ENCODE assay signal across 8 cellular contexts in genomic region chr17:42428141-42428944, GRCh38. TPM values are rescaled to one million over a fixed set of nuclear protein-coding genes. Genes with fewer than 3 reads are reported as not detected.
DNase-seq lines count a peak whose midpoint lies in the region; ATAC-seq and TF ChIP-seq lines count a peak whose summit lies in the region.

No MANE protein-coding gene starts in this region.

- peaks cover 1% of the 10 kb centered on the region for H3K4me1 Mint-ChIP-seq in activated CD4-positive, alpha-beta T cell treated with anti-CD3 and anti-CD28 coated beads, Interleukin-2, amount 10 ng/mL, durations not matched to agents 7 days and 5 days

- no peak for TF ChIP-seq POLR2A in NB4 (IDR thresholded peaks at IDR 0.05; ENCODE audit: extremely low read depth, insufficient read length)

- no peaks in the 10 kb centered on the region for H3K36me3 ChIP-seq in neuron (ENCODE audit: insufficient read depth, low read length)

- H2AFZ ChIP-seq in neuron (ENCODE audit: low read depth, low read length) = peak overlapping the region; percentile 15

- no peak overlapping the region for H3K4me3 ChIP-seq in NB4 (ENCODE audit: low read depth, low read length)
- no peak overlapping the region for H3K4me3 ChIP-seq in fibroblast of pulmonary artery (replicated peaks; ENCODE audit: low read depth, low read length)
- H3K4me3 ChIP-seq in neuron (ENCODE audit: low read length) = no peak overlapping the region

- CTCF ChIA-PET in activated CD4-positive, alpha-beta T cell treated with anti-CD3 and anti-CD28 coated beads, Interleukin-2, amount 10 ng/mL, durations not matched to agents 7 days and 5 days (lab: Charles Lee) = interaction anchor here (0.9 to 1.4 kb wide), 6 partner anchors 9 to 99 kb away, joined by 3 to 4 read pairs (median 3); no protein-coding TSS in a partner anchor

- no peak overlapping the region for H3K4me3 Mint-ChIP-seq in activated CD4-positive, alpha-beta T cell treated with anti-CD3 and anti-CD28 coated beads, Interleukin-2, amount 10 ng/mL, durations not matched to agents 7 days and 5 days

- H3K9me3 ChIP-seq in neuron (ENCODE audit: low read length) = no peaks in the 10 kb centered on the region

- peak; percentile 66 for TF ChIP-seq CTCF in NB4 (IDR thresholded peaks at IDR 0.05; ENCODE audit: low read depth, low read length)
- TF ChIP-seq CTCF in fibroblast of pulmonary artery (IDR thresholded peaks at IDR 0.05; ENCODE audit: low read length, missing control alignments) = peak; percentile 88

- H3K4me1 ChIP-seq in neuron (ENCODE audit: insufficient read depth, low read length) = peaks cover 15% of the 10 kb centered on the region

- peaks cover 43% of the 10 kb centered on the region for H3K27me3 Mint-ChIP-seq in activated CD4-positive, alpha-beta T cell treated with anti-CD3 and anti-CD28 coated beads, Interleukin-2, amount 10 ng/mL, durations not matched to agents 7 days and 5 days

- H3K27ac Mint-ChIP-seq in activated CD4-positive, alpha-beta T cell treated with anti-CD3 and anti-CD28 coated beads, Interleukin-2, amount 10 ng/mL, durations not matched to agents 7 days and 5 days = no peak overlapping the region

- no peaks in the 10 kb centered on the region for H3K9me3 Mint-ChIP-seq in activated CD4-positive, alpha-beta T cell treated with anti-CD3 and anti-CD28 coated beads, Interleukin-2, amount 10 ng/mL, durations not matched to agents 7 days and 5 days

- peaks cover 13% of the 10 kb centered on the region for H3K27me3 ChIP-seq in neuron (ENCODE audit: insufficient read depth, low read length)

- DNase-seq in A172 (ENCODE audit: low spot score) = peak; percentile 99
- DNase-seq in EL = peak; percentile 99
- peak; percentile 66 for DNase-seq in NB4 (ENCODE audit: low read depth)
- DNase-seq in activated CD4-positive, alpha-beta T cell treated with anti-CD3 and anti-CD28 coated beads, Interleukin-2, amount 10 ng/mL, durations not matched to agents 7 days and 5 days = peak; percentile 57
- DNase-seq in fibroblast of pulmonary artery (ENCODE audit: low read depth) = peak; percentile 95

- ATAC-seq in GM21717 (IDR thresholded peaks at IDR 0.05; ENCODE audit: unreplicated experiment) (no peak), HG02642 (IDR thresholded peaks at IDR 0.05; ENCODE audit: poor library complexity, unreplicated experiment) (no peak)

- no peaks in the 10 kb centered on the region for H3K36me3 Mint-ChIP-seq in activated CD4-positive, alpha-beta T cell treated with anti-CD3 and anti-CD28 coated beads, Interleukin-2, amount 10 ng/mL, durations not matched to agents 7 days and 5 days (ENCODE audit: low read depth)

- POLR2A ChIA-PET in activated CD4-positive, alpha-beta T cell treated with anti-CD3 and anti-CD28 coated beads, Interleukin-2, amount 10 ng/mL, durations not matched to agents 7 days and 5 days (lab: Charles Lee) = no interaction called here

RNA-seq across cellular contexts. Expression of gene CAVIN1, which starts 5.3 kb away (rescaled TPM):
- 569 and 659 TPM in 2 replicates for total RNA-seq in A172 (2014; rRNA removed; shearing (Covaris generic))
- 1 to 10 TPM; 1.5 to 1.6 TPM for total RNA-seq in activated CD4-positive, alpha-beta T cell treated with anti-CD3 and anti-CD28 coated beads, Interleukin-2, amount 10 ng/mL, durations not matched to agents 7 days and 5 days

RNA-seq across cellular contexts. Expression of gene ATP6V0A1, which starts 30.3 kb away (rescaled TPM):
- total RNA-seq in A172 (2014; rRNA removed; shearing (Covaris generic)) = 23.4 and 24.1 TPM in 2 replicates
- 1 to 10 TPM; 4.9 to 8.9 TPM for total RNA-seq in activated CD4-positive, alpha-beta T cell treated with anti-CD3 and anti-CD28 coated beads, Interleukin-2, amount 10 ng/mL, durations not matched to agents 7 days and 5 days

RNA-seq across cellular contexts. Expression of gene STAT3, which starts 40.1 kb away (rescaled TPM):
- total RNA-seq in A172 (2014; rRNA removed; shearing (Covaris generic)) = 78.5 and 92.9 TPM in 2 replicates
- total RNA-seq in activated CD4-positive, alpha-beta T cell treated with anti-CD3 and anti-CD28 coated beads, Interleukin-2, amount 10 ng/mL, durations not matched to agents 7 days and 5 days = 100 to 1,000 TPM; 114 to 121 TPM

Comparison
In these comparisons a context has a peak if more than half of its experiments do, and no peak if none do; other contexts are left out.
1. RNA of gene CAVIN1, which starts 5.3 kb away (total RNA-seq): 569 to 659 TPM in A172; 1.5 to 1.6 TPM in activated CD4-positive, alpha-beta T cell treated with anti-CD3 and anti-CD28 coated beads, Interleukin-2, amount 10 ng/mL, durations not matched to agents 7 days and 5 days; every median in the first group is over 100 times any median in the second.
2. Peak in every context shown above with its lines, with median percentiles within 50 percentile points of each other: DNase-seq.